Comparison of ENCODE assay signal across 8 cellular contexts in genomic region chr19:45059258-45059965, GRCh38. TPM values are rescaled to one million over a fixed set of nuclear protein-coding genes. Genes with fewer than 3 reads are reported as not detected.
DNase-seq lines count a peak whose midpoint lies in the region; ATAC-seq and TF ChIP-seq lines count a peak whose summit lies in the region.

No MANE protein-coding gene starts in this region.

- intact Hi-C loops in body of pancreas (cut with DNase I) = no loop called here

- TF ChIP-seq POLR2A in body of pancreas (IDR thresholded peaks at IDR 0.05) = no peak

- WGBS in body of pancreas, 2 donors = 48 to 100% methylated on average over 2 to 16 of the region's 16 CpGs

- H3K9me3 ChIP-seq in body of pancreas = no peaks in the 10 kb centered on the region

- H3K27ac ChIP-seq in VCaP = no peak overlapping the region
- H3K27ac ChIP-seq in body of pancreas = no peak overlapping the region

- no peaks in the 10 kb centered on the region for H3K27me3 ChIP-seq in body of pancreas

- DNase-seq in AG04449 (ENCODE audit: low read depth, low spot score) = no peak
- peak; percentile 64 for DNase-seq in NCI-H2107 (lab: John Stamatoyannopoulos, UW)
- DNase-seq in body of pancreas = peak; percentile 71 to 85 (median 84)
- DNase-seq in iPS-NIHi11 (ENCODE audit: low spot score) = peak; percentile 93
- DNase-seq in stimulated activated CD4-positive, alpha-beta T cell treated with anti-CD3 and anti-CD28 coated beads, Interleukin-15, amount 100 ng/mL, for 1 hour (ENCODE audit: low read depth in 1 of 2, low spot score in 1 of 2) = peak; percentile 62 to 70

- H3K4me1 ChIP-seq in body of pancreas = no peaks in the 10 kb centered on the region

- POLR2A ChIA-PET in AG04449 (lab: Yijun Ruan, JAX) = interaction anchor here (0.6 to 0.9 kb wide), 2 partner anchors 37 to 96 kb away, joined by 3 read pairs; no protein-coding TSS in a partner anchor

- peaks cover 51% of the 10 kb centered on the region in 2 donors for H3K36me3 ChIP-seq in body of pancreas (replicated peaks in 1 of 2; ENCODE audit: insufficient read depth in 1 of 2, low read depth in 2 of 2)

- H3K4me3 ChIP-seq in AG04449 (ENCODE audit: low read depth, low read length) (no peak overlapping the region), body of pancreas (no peak overlapping the region)

- CTCF ChIA-PET in AG04449 (lab: Yijun Ruan, JAX) = interaction anchor here (0.5 to 5.2 kb wide), 27 partner anchors 9 to 543 kb away, joined by 3 to 85 read pairs (median 5); partner anchors contain the start of genes APOE, BLOC1S3, CLASRP and GEMIN7

- TF ChIP-seq CTCF in AG04449 (IDR thresholded peaks at IDR 0.05; ENCODE audit: insufficient read depth, low read length, missing control alignments) (peak; percentile 74), VCaP (conservative IDR thresholded peaks at IDR 0.05) (peak; percentile 97), body of pancreas (IDR thresholded peaks at IDR 0.05) (peak; percentile 69 to 91 (median 87))

- ATAC-seq in GM18867 (IDR thresholded peaks at IDR 0.05; ENCODE audit: unreplicated experiment) (peak; percentile 48), body of pancreas (peak; percentile 72), GM21381 (IDR thresholded peaks at IDR 0.05; ENCODE audit: unreplicated experiment) (no peak)

RNA-seq across cellular contexts. Expression of gene ZNF296, which starts 16.9 kb away (rescaled TPM):
- under 1 TPM in 1 of 2 donors, not detected in 1; 0.26 TPM for total RNA-seq in body of pancreas

RNA-seq across cellular contexts. Expression of gene GEMIN7, which starts 19.6 kb away (rescaled TPM):
- total RNA-seq in body of pancreas = 10 to 100 TPM; 15.8 to 19.5 TPM

RNA-seq across cellular contexts. Expression of gene CLASRP, which starts 20.6 kb away (rescaled TPM):
- total RNA-seq in body of pancreas = 10 to 100 TPM; 40.2 to 64.9 TPM

RNA-seq across cellular contexts. Expression of gene PPP1R37, which starts 33.6 kb away (rescaled TPM):
- total RNA-seq in body of pancreas = 10 to 100 TPM; 16.6 to 49.8 TPM

RNA-seq across cellular contexts. Expression of gene RELB, which starts 58.1 kb away (rescaled TPM):
- total RNA-seq in body of pancreas = 10 to 100 TPM in 1 of 2 donors, 1 to 10 TPM in 1; 8.9 to 11.9 TPM
